Comparison of ENCODE assay signal across 26 cellular contexts in the genomic region with DNA sequence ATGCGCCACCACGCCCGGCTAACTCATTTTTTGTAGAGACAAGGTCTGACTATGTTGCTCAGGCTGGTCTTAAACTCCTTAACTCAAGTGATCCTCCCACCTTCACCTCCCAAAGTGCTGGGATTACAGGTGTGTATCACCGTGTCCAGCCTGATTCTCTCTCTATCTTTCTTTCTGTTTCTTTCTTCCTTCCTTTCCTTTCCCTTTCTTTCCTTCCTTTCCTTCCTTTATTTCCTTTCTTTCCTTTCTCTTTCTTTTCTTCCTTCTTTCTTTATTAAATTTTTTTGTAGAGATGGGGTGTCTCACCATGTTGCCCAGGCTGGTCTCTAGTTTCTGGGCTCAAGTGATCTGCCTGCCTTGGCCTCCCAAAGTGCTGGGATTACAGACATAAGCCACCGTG.
"Had no signal": no experiment of that assay in that cellular context is flagged by ENCODE, and none has a peak within 500 bp of the region (broad histone marks: within the 10 kb centered on the region; RNA-seq: fewer than 3 reads in every experiment).

No MANE protein-coding gene starts in this region.

- DNase-seq: activated CD4-positive, alpha-beta memory T cell treated with anti-CD3 and anti-CD28 coated beads, Interleukin-2, amount 10 ng/mL, durations not matched to agents 7 days and 5 days; activated CD4-positive, alpha-beta T cell treated with anti-CD3 and anti-CD28 coated beads for 1 hour; activated CD4-positive, alpha-beta T cell treated with anti-CD3 and anti-CD28 coated beads for 4 hours; activated CD4-positive, alpha-beta T cell treated with anti-CD3 and anti-CD28 coated beads, Interleukin-2, amount 10 ng/mL, durations not matched to agents 7 days and 5 days; activated CD4-positive, alpha-beta T cell treated with anti-CD3 and anti-CD28 coated beads, Interleukin-2, amount 50 U/mL, for 4 hours; activated CD8-positive, alpha-beta memory T cell treated with anti-CD3 and anti-CD28 coated beads, Interleukin-2, amount 50 U/mL, for 48 hours; activated effector memory CD4-positive, alpha-beta T cell treated with anti-CD3 and anti-CD28 coated beads, Interleukin-2, amount 50 U/mL, for 16 hours; activated naive CD4-positive, alpha-beta T cell treated with anti-CD3 and anti-CD28 coated beads, Interleukin-2, amount 10 ng/mL, durations not matched to agents 7 days and 5 days; activated naive CD8-positive, alpha-beta T cell treated with anti-CD3 and anti-CD28 coated beads, Interleukin-2, amount 10 ng/mL, durations not matched to agents 7 days and 5 days; activated T-cell treated with anti-CD3 and anti-CD28 coated beads, Interleukin-2, amount 50 U/mL, for 4 hours; central memory CD4-positive, alpha-beta T cell; cerebellar nuclear complex; colonic mucosa; effector CD8-positive, alpha-beta T cell; foreskin fibroblast; head of caudate nucleus; T-helper 2 cell had no signal

- H3K4me3 Mint-ChIP-seq: activated CD4-positive, alpha-beta memory T cell treated with anti-CD3 and anti-CD28 coated beads, Interleukin-2, amount 10 ng/mL, durations not matched to agents 7 days and 5 days; activated CD4-positive, alpha-beta T cell treated with anti-CD3 and anti-CD28 coated beads, Interleukin-2, amount 10 ng/mL, durations not matched to agents 7 days and 5 days; activated naive CD4-positive, alpha-beta T cell treated with anti-CD3 and anti-CD28 coated beads, Interleukin-2, amount 10 ng/mL, durations not matched to agents 7 days and 5 days; activated naive CD8-positive, alpha-beta T cell treated with anti-CD3 and anti-CD28 coated beads, Interleukin-2, amount 10 ng/mL, durations not matched to agents 7 days and 5 days; activated T-cell treated with anti-CD3 and anti-CD28 coated beads, Interleukin-2, amount 50 U/mL, for 4 hours; activated T-helper 1 cell treated with anti-CD3 and anti-CD28 coated beads, Interleukin-12 subunit alpha, Interleukin-12 subunit beta, Interleukin-2, Interleukin-4 antibody, amounts not matched to agents 30 ng/mL and 10 ng/mL and 1 ng/mL, durations not matched to agents 14 hours and 24 hours and 36 hours; brain; WTC11 had no signal

- H3K4me1 Mint-ChIP-seq: activated CD4-positive, alpha-beta memory T cell treated with anti-CD3 and anti-CD28 coated beads, Interleukin-2, amount 10 ng/mL, durations not matched to agents 7 days and 5 days; activated CD4-positive, alpha-beta T cell treated with anti-CD3 and anti-CD28 coated beads, Interleukin-2, amount 10 ng/mL, durations not matched to agents 7 days and 5 days; activated naive CD4-positive, alpha-beta T cell treated with anti-CD3 and anti-CD28 coated beads, Interleukin-2, amount 10 ng/mL, durations not matched to agents 7 days and 5 days; activated naive CD8-positive, alpha-beta T cell treated with anti-CD3 and anti-CD28 coated beads, Interleukin-2, amount 10 ng/mL, durations not matched to agents 7 days and 5 days; brain; WTC11 had no signal

- H3K27me3 Mint-ChIP-seq: activated CD4-positive, alpha-beta memory T cell treated with anti-CD3 and anti-CD28 coated beads, Interleukin-2, amount 10 ng/mL, durations not matched to agents 7 days and 5 days; activated CD4-positive, alpha-beta T cell treated with anti-CD3 and anti-CD28 coated beads, Interleukin-2, amount 10 ng/mL, durations not matched to agents 7 days and 5 days; activated naive CD4-positive, alpha-beta T cell treated with anti-CD3 and anti-CD28 coated beads, Interleukin-2, amount 10 ng/mL, durations not matched to agents 7 days and 5 days; brain had no signal

- H3K9me3 Mint-ChIP-seq: activated CD4-positive, alpha-beta memory T cell treated with anti-CD3 and anti-CD28 coated beads, Interleukin-2, amount 10 ng/mL, durations not matched to agents 7 days and 5 days; activated CD4-positive, alpha-beta T cell treated with anti-CD3 and anti-CD28 coated beads, Interleukin-2, amount 10 ng/mL, durations not matched to agents 7 days and 5 days; activated naive CD4-positive, alpha-beta T cell treated with anti-CD3 and anti-CD28 coated beads, Interleukin-2, amount 10 ng/mL, durations not matched to agents 7 days and 5 days; activated naive CD4-positive, alpha-beta T cell treated with anti-CD3 and anti-CD28 coated beads, Interleukin-2, amount 50 U/mL, for 72 hours; activated naive CD8-positive, alpha-beta T cell treated with anti-CD3 and anti-CD28 coated beads, Interleukin-2, amount 10 ng/mL, durations not matched to agents 7 days and 5 days; activated T-cell treated with anti-CD3 and anti-CD28 coated beads, Interleukin-2, amount 50 U/mL, for 4 hours; activated T-helper 1 cell treated with anti-CD3 and anti-CD28 coated beads, Interleukin-12 subunit alpha, Interleukin-12 subunit beta, Interleukin-2, Interleukin-4 antibody, amounts not matched to agents 30 ng/mL and 10 ng/mL and 1 ng/mL, durations not matched to agents 14 hours and 24 hours and 36 hours; activated T-helper 2 cell treated with anti-CD3 and anti-CD28 coated beads, Interferon-gamma antibody, Interleukin-2, Interleukin-4, amounts not matched to agents 10 μg/mL and 5 μg/mL and 100 μg/mL, durations not matched to agents 14 hours and 24 hours and 36 hours; brain; WTC11 had no signal

- H3K36me3 Mint-ChIP-seq: activated naive CD4-positive, alpha-beta T cell treated with anti-CD3 and anti-CD28 coated beads, Interleukin-2, amount 10 ng/mL, durations not matched to agents 7 days and 5 days; activated naive CD4-positive, alpha-beta T cell treated with anti-CD3 and anti-CD28 coated beads, Interleukin-2, amount 50 U/mL, for 72 hours; activated naive CD8-positive, alpha-beta T cell treated with anti-CD3 and anti-CD28 coated beads, Interleukin-2, amount 10 ng/mL, durations not matched to agents 7 days and 5 days; WTC11 had no signal

- ATAC-seq: activated naive CD4-positive, alpha-beta T cell treated with anti-CD3 and anti-CD28 coated beads, Interleukin-2, amount 50 U/mL, for 72 hours; activated T-cell treated with anti-CD3 and anti-CD28 coated beads, Interleukin-2, amount 50 U/mL, for 4 hours; esophagus mucosa; WTC11 had no signal

- H3K27ac ChIP-seq: ascending aorta, breast epithelium, cardiac muscle cell, colonic mucosa had no signal

- H3K27ac Mint-ChIP-seq: activated CD4-positive, alpha-beta memory T cell treated with anti-CD3 and anti-CD28 coated beads, Interleukin-2, amount 10 ng/mL, durations not matched to agents 7 days and 5 days; activated CD4-positive, alpha-beta T cell treated with anti-CD3 and anti-CD28 coated beads, Interleukin-2, amount 10 ng/mL, durations not matched to agents 7 days and 5 days; activated naive CD4-positive, alpha-beta T cell treated with anti-CD3 and anti-CD28 coated beads, Interleukin-2, amount 10 ng/mL, durations not matched to agents 7 days and 5 days; activated naive CD4-positive, alpha-beta T cell treated with anti-CD3 and anti-CD28 coated beads, Interleukin-2, amount 50 U/mL, for 72 hours; activated naive CD8-positive, alpha-beta T cell treated with anti-CD3 and anti-CD28 coated beads, Interleukin-2, amount 10 ng/mL, durations not matched to agents 7 days and 5 days; activated T-helper 1 cell treated with anti-CD3 and anti-CD28 coated beads, Interleukin-12 subunit alpha, Interleukin-12 subunit beta, Interleukin-2, Interleukin-4 antibody, amounts not matched to agents 30 ng/mL and 10 ng/mL and 1 ng/mL, durations not matched to agents 14 hours and 24 hours and 36 hours; activated T-helper 2 cell treated with anti-CD3 and anti-CD28 coated beads, Interferon-gamma antibody, Interleukin-2, Interleukin-4, amounts not matched to agents 10 μg/mL and 5 μg/mL and 100 μg/mL, durations not matched to agents 14 hours and 24 hours and 36 hours; WTC11 had no signal
